1 cellular context compared by ENCODE assay signal in the genomic region with DNA sequence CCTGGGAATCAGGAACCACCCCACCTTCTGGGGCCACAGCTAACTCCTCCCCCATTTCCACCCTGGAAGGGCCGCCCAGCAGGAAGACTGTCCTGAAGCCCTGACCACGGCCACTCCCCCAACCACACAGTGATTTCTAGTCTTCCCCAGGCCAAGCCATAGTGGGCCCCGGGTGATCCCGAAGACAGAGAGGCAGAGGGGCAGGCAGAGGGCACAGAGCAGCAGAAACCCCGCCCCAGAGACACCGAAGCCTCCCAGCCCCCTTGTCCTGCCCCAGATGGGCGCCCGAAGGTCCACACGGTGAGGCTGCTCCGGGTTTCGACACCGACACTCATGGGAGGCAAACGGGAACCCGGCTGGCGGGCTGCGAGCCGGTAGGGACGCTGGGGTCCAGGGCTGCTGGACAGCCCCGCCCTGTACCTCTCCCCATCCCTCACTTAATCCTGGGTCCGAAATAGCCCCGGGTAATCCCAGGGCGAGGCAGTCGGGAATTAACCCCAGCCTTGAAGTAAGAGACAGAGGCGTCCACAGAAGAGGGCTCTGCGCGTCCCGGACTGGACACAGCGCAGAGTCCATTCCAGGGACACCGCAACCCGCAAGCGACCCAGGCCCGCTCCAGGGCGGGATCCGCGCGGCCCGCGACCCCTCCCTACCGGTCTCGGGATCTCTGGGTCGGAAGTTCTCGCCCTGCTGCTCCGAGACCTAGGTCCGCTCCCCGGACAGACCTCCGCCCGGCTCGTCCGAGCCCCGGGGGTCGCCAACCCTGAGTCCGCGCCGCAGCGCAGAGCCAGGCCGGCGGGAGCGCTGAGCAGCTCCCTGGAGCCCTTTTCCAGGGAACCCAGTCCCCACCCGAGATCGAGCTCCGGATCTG.
TF ChIP-seq lines count a peak whose summit lies in the region.

No MANE protein-coding gene starts in this region.

TF ChIP-seq in HepG2, 621 proteins besides CTCF, POLR2A, EP300 and RAD21 (continued from another document):
- TF ChIP-seq, protein P1, sequence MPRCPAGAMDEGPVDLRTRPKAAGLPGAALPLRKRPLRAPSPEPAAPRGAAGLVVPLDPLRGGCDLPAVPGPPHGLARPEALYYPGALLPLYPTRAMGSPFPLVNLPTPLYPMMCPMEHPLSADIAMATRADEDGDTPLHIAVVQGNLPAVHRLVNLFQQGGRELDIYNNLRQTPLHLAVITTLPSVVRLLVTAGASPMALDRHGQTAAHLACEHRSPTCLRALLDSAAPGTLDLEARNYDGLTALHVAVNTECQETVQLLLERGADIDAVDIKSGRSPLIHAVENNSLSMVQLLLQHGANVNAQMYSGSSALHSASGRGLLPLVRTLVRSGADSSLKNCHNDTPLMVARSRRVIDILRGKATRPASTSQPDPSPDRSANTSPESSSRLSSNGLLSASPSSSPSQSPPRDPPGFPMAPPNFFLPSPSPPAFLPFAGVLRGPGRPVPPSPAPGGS (CRISPR knock-in tag; IDR thresholded peaks at IDR 0.05): peak; percentile 71; the same call in 1 of the 2 replicates
- TF ChIP-seq RBM39 (IDR thresholded peaks at IDR 0.05; ENCODE audit: low read depth, low read length, poor library complexity, severe bottlenecking) (peak; percentile 66), GABPB1 (CRISPR knock-in tag; IDR thresholded peaks at IDR 0.05) (peak; percentile 34; the same call in 1 of the 2 replicates), MLLT10 (CRISPR knock-in tag; IDR thresholded peaks at IDR 0.05) (no peak), ZNF629 (CRISPR knock-in tag; conservative IDR thresholded peaks at IDR 0.05) (0 out of 2 replicates have a peak, but pooled peaks have one; percentile 1), ZNF350 (CRISPR knock-in tag; IDR thresholded peaks at IDR 0.05; ENCODE audit: borderline replicate concordance, low read depth) (0 out of 2 replicates have a peak, but pooled peaks have one; percentile 19), ZNF7 (CRISPR knock-in tag; IDR thresholded peaks at IDR 0.05) (no peak), RFXAP (CRISPR knock-in tag; IDR thresholded peaks at IDR 0.05; ENCODE audit: borderline replicate concordance) (0 out of 2 replicates have a peak, but pooled peaks have one; percentile 52), DR1 (CRISPR knock-in tag; IDR thresholded peaks at IDR 0.05) (0 out of 2 replicates have a peak, but pooled peaks have one; percentile 27), IKZF1 (IDR thresholded peaks at IDR 0.05) (no peak), ZNF615 (CRISPR knock-in tag; IDR thresholded peaks at IDR 0.05; ENCODE audit: borderline replicate concordance) (no peak), BCL6 (CRISPR knock-in tag; IDR thresholded peaks at IDR 0.05) (0 out of 2 replicates have a peak, but pooled peaks have one; percentile 4), BORCS8-MEF2B (CRISPR knock-in tag; IDR thresholded peaks at IDR 0.05) (peak; percentile 59; the same call in 1 of the 2 replicates), HNRNPLL (IDR thresholded peaks at IDR 0.05; ENCODE audit: low read depth, low read length, poor library complexity, severe bottlenecking) (peak; percentile 55), RBFOX2 (IDR thresholded peaks at IDR 0.05; ENCODE audit: low read depth, low read length) (peak; percentile 86), XRCC5 (optimal IDR thresholded peaks at IDR 0.05; ENCODE audit: low read length) (no peak), KMT2B (CRISPR knock-in tag; IDR thresholded peaks at IDR 0.05) (peak; percentile 27; the same call in 1 of the 2 replicates), ZNF33B (CRISPR knock-in tag; IDR thresholded peaks at IDR 0.05) (peak; percentile 31; the same call in 1 of the 2 replicates), ZNF317 (CRISPR knock-in tag; IDR thresholded peaks at IDR 0.05) (peak; percentile 65; the same call in 1 of the 2 replicates), SIN3A (IDR thresholded peaks at IDR 0.05; ENCODE audit: borderline replicate concordance, low read depth, low read length) (peak; percentile 50; the same call in 1 of the 2 replicates), NKX3-1 (CRISPR knock-in tag; IDR thresholded peaks at IDR 0.05) (no peak)
- TF ChIP-seq, protein P2, sequence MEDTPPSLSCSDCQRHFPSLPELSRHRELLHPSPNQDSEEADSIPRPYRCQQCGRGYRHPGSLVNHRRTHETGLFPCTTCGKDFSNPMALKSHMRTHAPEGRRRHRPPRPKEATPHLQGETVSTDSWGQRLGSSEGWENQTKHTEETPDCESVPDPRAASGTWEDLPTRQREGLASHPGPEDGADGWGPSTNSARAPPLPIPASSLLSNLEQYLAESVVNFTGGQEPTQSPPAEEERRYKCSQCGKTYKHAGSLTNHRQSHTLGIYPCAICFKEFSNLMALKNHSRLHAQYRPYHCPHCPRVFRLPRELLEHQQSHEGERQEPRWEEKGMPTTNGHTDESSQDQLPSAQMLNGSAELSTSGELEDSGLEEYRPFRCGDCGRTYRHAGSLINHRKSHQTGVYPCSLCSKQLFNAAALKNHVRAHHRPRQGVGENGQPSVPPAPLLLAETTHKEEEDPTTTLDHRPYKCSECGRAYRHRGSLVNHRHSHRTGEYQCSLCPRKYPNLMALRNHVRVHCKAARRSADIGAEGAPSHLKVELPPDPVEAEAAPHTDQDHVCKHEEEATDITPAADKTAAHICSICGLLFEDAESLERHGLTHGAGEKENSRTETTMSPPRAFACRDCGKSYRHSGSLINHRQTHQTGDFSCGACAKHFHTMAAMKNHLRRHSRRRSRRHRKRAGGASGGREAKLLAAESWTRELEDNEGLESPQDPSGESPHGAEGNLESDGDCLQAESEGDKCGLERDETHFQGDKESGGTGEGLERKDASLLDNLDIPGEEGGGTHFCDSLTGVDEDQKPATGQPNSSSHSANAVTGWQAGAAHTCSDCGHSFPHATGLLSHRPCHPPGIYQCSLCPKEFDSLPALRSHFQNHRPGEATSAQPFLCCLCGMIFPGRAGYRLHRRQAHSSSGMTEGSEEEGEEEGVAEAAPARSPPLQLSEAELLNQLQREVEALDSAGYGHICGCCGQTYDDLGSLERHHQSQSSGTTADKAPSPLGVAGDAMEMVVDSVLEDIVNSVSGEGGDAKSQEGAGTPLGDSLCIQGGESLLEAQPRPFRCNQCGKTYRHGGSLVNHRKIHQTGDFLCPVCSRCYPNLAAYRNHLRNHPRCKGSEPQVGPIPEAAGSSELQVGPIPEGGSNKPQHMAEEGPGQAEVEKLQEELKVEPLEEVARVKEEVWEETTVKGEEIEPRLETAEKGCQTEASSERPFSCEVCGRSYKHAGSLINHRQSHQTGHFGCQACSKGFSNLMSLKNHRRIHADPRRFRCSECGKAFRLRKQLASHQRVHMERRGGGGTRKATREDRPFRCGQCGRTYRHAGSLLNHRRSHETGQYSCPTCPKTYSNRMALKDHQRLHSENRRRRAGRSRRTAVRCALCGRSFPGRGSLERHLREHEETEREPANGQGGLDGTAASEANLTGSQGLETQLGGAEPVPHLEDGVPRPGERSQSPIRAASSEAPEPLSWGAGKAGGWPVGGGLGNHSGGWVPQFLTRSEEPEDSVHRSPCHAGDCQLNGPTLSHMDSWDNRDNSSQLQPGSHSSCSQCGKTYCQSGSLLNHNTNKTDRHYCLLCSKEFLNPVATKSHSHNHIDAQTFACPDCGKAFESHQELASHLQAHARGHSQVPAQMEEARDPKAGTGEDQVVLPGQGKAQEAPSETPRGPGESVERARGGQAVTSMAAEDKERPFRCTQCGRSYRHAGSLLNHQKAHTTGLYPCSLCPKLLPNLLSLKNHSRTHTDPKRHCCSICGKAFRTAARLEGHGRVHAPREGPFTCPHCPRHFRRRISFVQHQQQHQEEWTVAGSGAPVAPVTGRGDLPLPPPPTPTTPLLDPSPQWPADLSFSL (CRISPR knock-in tag; IDR thresholded peaks at IDR 0.05): no peak
- TF ChIP-seq, protein P3, sequence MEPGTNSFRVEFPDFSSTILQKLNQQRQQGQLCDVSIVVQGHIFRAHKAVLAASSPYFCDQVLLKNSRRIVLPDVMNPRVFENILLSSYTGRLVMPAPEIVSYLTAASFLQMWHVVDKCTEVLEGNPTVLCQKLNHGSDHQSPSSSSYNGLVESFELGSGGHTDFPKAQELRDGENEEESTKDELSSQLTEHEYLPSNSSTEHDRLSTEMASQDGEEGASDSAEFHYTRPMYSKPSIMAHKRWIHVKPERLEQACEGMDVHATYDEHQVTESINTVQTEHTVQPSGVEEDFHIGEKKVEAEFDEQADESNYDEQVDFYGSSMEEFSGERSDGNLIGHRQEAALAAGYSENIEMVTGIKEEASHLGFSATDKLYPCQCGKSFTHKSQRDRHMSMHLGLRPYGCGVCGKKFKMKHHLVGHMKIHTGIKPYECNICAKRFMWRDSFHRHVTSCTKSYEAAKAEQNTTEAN (CRISPR knock-in tag; conservative IDR thresholded peaks at IDR 0.05): no peak
